9 cellular contexts compared by ENCODE assay signal in genomic region chr9:92970467-92970923, GRCh38. TPM values are rescaled to one million over a fixed set of nuclear protein-coding genes. Genes with fewer than 3 reads are reported as not detected.
DNase-seq lines count a peak whose midpoint lies in the region; ATAC-seq, FAIRE-seq and TF ChIP-seq lines count a peak whose summit lies in the region.
"Had no signal": no experiment of that assay in that cellular context is flagged by ENCODE, and none has a peak within 500 bp of the region (broad histone marks: within the 10 kb centered on the region; RNA-seq: fewer than 3 reads in every experiment).

No MANE protein-coding gene starts in this region.

- FAIRE-seq in GM12891 (lab: Jason Lieb, UNC): peak; percentile 45

- peak overlapping the region; percentile 34 for H2BK12ac ChIP-seq in trophoblast cell (ENCODE audit: low read length)

- H2BK120ac ChIP-seq in trophoblast cell (ENCODE audit: insufficient read depth, low read length, poor library complexity): no peak overlapping the region

- H3K9ac ChIP-seq in trophoblast cell (ENCODE audit: low read length): no peak overlapping the region

- H3K4me2 ChIP-seq in trophoblast cell (ENCODE audit: low read length): no peak overlapping the region

- H3K23ac ChIP-seq in trophoblast cell (ENCODE audit: low read length): no peak overlapping the region

- DNase-seq in GM12891 (ENCODE audit: insufficient read length, low spot score): no peak
- peak; percentile 50 for DNase-seq in RKO (ENCODE audit: low spot score)
- no peak for DNase-seq in effector memory CD8-positive, alpha-beta T cell
- DNase-seq in trophoblast cell: no peak
- DNase-seq in erythroblast (lab: John Stamatoyannopoulos, UW): no peak
- DNase-seq in WERI-Rb-1: no peak
- no peak for DNase-seq in NCI-H128 (lab: John Stamatoyannopoulos, UW; ENCODE audit: unreplicated experiment)
- DNase-seq: NCI-H187; stimulated activated CD4-positive, alpha-beta T cell treated with anti-CD3 and anti-CD28 coated beads, Interleukin-2, amount 100 ng/mL, for 48 hours had no signal

- peak overlapping the region; percentile 95 to 99 for H3K27ac Mint-ChIP-seq in effector memory CD8-positive, alpha-beta T cell

- no peak for TF ChIP-seq CTCF in WERI-Rb-1 (IDR thresholded peaks at IDR 0.05; ENCODE audit: low read depth, low read length)

- H3K36me3 ChIP-seq in trophoblast cell (ENCODE audit: control insufficient read depth in 1 of 2, insufficient read depth in 2 of 2, low read length in 2 of 2) (no peaks in the 10 kb centered on the region), WERI-Rb-1 (no peaks in the 10 kb centered on the region)

- H3K18ac ChIP-seq in trophoblast cell (ENCODE audit: low read length): no peak overlapping the region

- peaks cover 62% of the 10 kb centered on the region for H3K36me3 Mint-ChIP-seq in effector memory CD8-positive, alpha-beta T cell (ENCODE audit: insufficient read depth)

- no peaks in the 10 kb centered on the region for H3K27me3 Mint-ChIP-seq in effector memory CD8-positive, alpha-beta T cell

- H4K8ac ChIP-seq in trophoblast cell (ENCODE audit: low read depth, low read length): no peak overlapping the region

- no peak overlapping the region for H2BK5ac ChIP-seq in trophoblast cell (ENCODE audit: low read depth, low read length, poor library complexity)

- no peaks in the 10 kb centered on the region for H3K9me3 Mint-ChIP-seq in effector memory CD8-positive, alpha-beta T cell

- H4K12ac ChIP-seq in trophoblast cell (ENCODE audit: low read depth, low read length): no peak overlapping the region

- no peak overlapping the region for H2AK5ac ChIP-seq in trophoblast cell (ENCODE audit: low read length)

- H3K79me2 ChIP-seq in trophoblast cell (ENCODE audit: control insufficient read depth, insufficient read depth, low read length, poor library complexity): peaks cover 12% of the 10 kb centered on the region

- peaks cover 28% of the 10 kb centered on the region in 2 experiments for H3K4me1 ChIP-seq in trophoblast cell (ENCODE audit: control insufficient read depth in 1 of 2, insufficient read depth in 2 of 2, low read length in 2 of 2)

- no peak overlapping the region for H3K27ac ChIP-seq in trophoblast cell (ENCODE audit: low read depth, low read length)
- no peak overlapping the region for H3K27ac ChIP-seq in WERI-Rb-1

- TF ChIP-seq POLR2A in GM12891 (IDR thresholded peaks at IDR 0.05; ENCODE audit: low read depth, low read length): no peak
- no peak for TF ChIP-seq POLR2A in erythroblast (IDR thresholded peaks at IDR 0.05; ENCODE audit: low read length)

- no peak overlapping the region for H4K91ac ChIP-seq in trophoblast cell (ENCODE audit: low read depth, low read length)

- H3K27me3 ChIP-seq in trophoblast cell (ENCODE audit: insufficient read depth, low read length): no peaks in the 10 kb centered on the region
- H3K27me3 ChIP-seq in WERI-Rb-1 (ENCODE audit: insufficient read depth, low read depth, severe bottlenecking): no peaks in the 10 kb centered on the region

- no CpG with 5 or more reads among the region's 5 CpGs for WGBS in trophoblast cell (ENCODE audit: extremely low coverage, insufficient coverage, insufficient read length)

- no peak overlapping the region for H2AFZ ChIP-seq in trophoblast cell (ENCODE audit: insufficient read depth, low read length, poor library complexity)

- peaks cover 2% of the 10 kb centered on the region for H3K9me3 ChIP-seq in trophoblast cell (ENCODE audit: insufficient read depth, low read depth, low read length)
- no peaks in the 10 kb centered on the region for H3K9me3 ChIP-seq in WERI-Rb-1 (ENCODE audit: severe bottlenecking)

- H3K4ac ChIP-seq in trophoblast cell (ENCODE audit: low read depth, low read length): no peak overlapping the region

- H3K4me3 ChIP-seq in trophoblast cell (ENCODE audit: low read depth, low read length) (no peak overlapping the region), WERI-Rb-1 (ENCODE audit: low read depth, low read length) (no peak overlapping the region)

- no peak overlapping the region for H3K14ac ChIP-seq in trophoblast cell (ENCODE audit: low read length)

- H3K4me3 Mint-ChIP-seq in effector memory CD8-positive, alpha-beta T cell: peak overlapping the region; percentile 84 to 89

- H3K79me1 ChIP-seq in trophoblast cell (ENCODE audit: low read length): peaks cover 22% of the 10 kb centered on the region

- peaks cover 80 to 86% of the 10 kb centered on the region in 2 donors for H3K4me1 Mint-ChIP-seq in effector memory CD8-positive, alpha-beta T cell (ENCODE audit: low read depth in 2 of 2)

- no peak for ATAC-seq in effector memory CD8-positive, alpha-beta T cell (replicated peaks)

TF ChIP-seq in GM12891, 5 proteins besides CTCF, POLR2A, EP300 and RAD21:
- no peak for TF ChIP-seq POU2F2 (IDR thresholded peaks at IDR 0.05; ENCODE audit: low read depth, low read length)
- TF ChIP-seq SPI1 (IDR thresholded peaks at IDR 0.05; ENCODE audit: low read depth, low read length): no peak
- TF ChIP-seq TAF1 (IDR thresholded peaks at IDR 0.05; ENCODE audit: low read depth, low read length): no peak

RNA-seq across cellular contexts. Expression of gene FGD3, which starts 23.2 kb away (rescaled TPM):
- polyA plus RNA-seq in GM12891 (2012; ENCODE audit: low read depth, missing spikeins): 12.6 TPM
- polyA plus RNA-seq in trophoblast cell (2013): 3.2 and 3.7 TPM in 2 replicates
